ENCODE assay signal across 19 cellular contexts in genomic region chr5:72814864-72815263, GRCh38. TPM values are rescaled to one million over a fixed set of nuclear protein-coding genes. Genes with fewer than 3 reads are reported as not detected.
DNase-seq lines count a peak whose midpoint lies in the region; ATAC-seq and TF ChIP-seq lines count a peak whose summit lies in the region.
"Had no signal": no experiment of that assay in that cellular context is flagged by ENCODE, and none has a peak within 500 bp of the region (broad histone marks: within the 10 kb centered on the region; RNA-seq: fewer than 3 reads in every experiment).

No MANE protein-coding gene starts in this region.

- DNase-seq in IMR-90: no peak
- DNase-seq in mesenchymal stem cell: no peak
- DNase-seq in cerebellar nuclear complex (lab: John Stamatoyannopoulos, UW): no peak
- DNase-seq in NCI-H1930 (lab: John Stamatoyannopoulos, UW): no peak
- DNase-seq: activated CD4-positive, alpha-beta memory T cell treated with anti-CD3 and anti-CD28 coated beads for 36 hours; activated naive CD4-positive, alpha-beta T cell treated with anti-CD3 and anti-CD28 coated beads, Interleukin-2, amount 50 U/mL, for 16 hours; activated T-cell treated with anti-CD3 and anti-CD28 coated beads, Interleukin-2, amount 50 U/mL, for 24 hours; C1 segment of cervical spinal cord; DMS153; head of caudate nucleus; nucleus accumbens; T-cell had no signal

- CTCF ChIA-PET in IMR-90 (lab: Yijun Ruan, JAX): interaction anchor here (1.2 kb wide), 1 partner anchor 204 kb away, joined by 5 read pairs; no protein-coding TSS in a partner anchor

- POLR2A ChIA-PET in IMR-90 (lab: Charles Lee; ENCODE audit: unreplicated experiment): no interaction called here

- H3K9ac ChIP-seq in IMR-90 (ENCODE audit: low read depth, low read length): no peak overlapping the region
- H3K9ac ChIP-seq in mesenchymal stem cell (ENCODE audit: low read length): peak overlapping the region; percentile 97
- peak overlapping the region; percentile 100 for H3K9ac ChIP-seq in skeletal muscle satellite cell (ENCODE audit: low read depth, low read length)

- TF ChIP-seq RAD21 in IMR-90 (IDR thresholded peaks at IDR 0.05; ENCODE audit: low read length): no peak

- H2AK5ac ChIP-seq in IMR-90 (ENCODE audit: low read depth, low read length) (no peak overlapping the region), mesenchymal stem cell (ENCODE audit: low read length, severe bottlenecking) (no peak overlapping the region)

- H3K9me3 ChIP-seq in IMR-90 (ENCODE audit: control insufficient read depth, insufficient read depth, low read length): no peaks in the 10 kb centered on the region
- no peaks in the 10 kb centered on the region for H3K9me3 ChIP-seq in mesenchymal stem cell (ENCODE audit: control insufficient read depth, low read length)
- no peaks in the 10 kb centered on the region for H3K9me3 ChIP-seq in skeletal muscle satellite cell (replicated peaks; ENCODE audit: low read length)

- dilution Hi-C loops in IMR-90 (cut with HindIII; ENCODE audit: low sequenced_read_pairs, unreplicated experiment): no loop called here

- H3K79me1 ChIP-seq in IMR-90 (ENCODE audit: low read depth in 1 of 2, low read length in 2 of 2) (peaks cover 3 to 12% of the 10 kb centered on the region in 2 experiments; a peak in 2 of 4 replicates), mesenchymal stem cell (replicated peaks; ENCODE audit: low read length, poor library complexity, severe bottlenecking) (no peaks in the 10 kb centered on the region)

- H3K18ac ChIP-seq in IMR-90 (ENCODE audit: low read depth, low read length) (no peak overlapping the region), mesenchymal stem cell (ENCODE audit: low read depth in 1 of 2, low read length in 2 of 2) (no peak overlapping the region)

- H3K14ac ChIP-seq in IMR-90 (replicated peaks; ENCODE audit: low read depth, low read length) (no peak overlapping the region), mesenchymal stem cell (ENCODE audit: low read length in 2 of 2) (no peak overlapping the region)

- no TSS peak for BruUV-seq in IMR-90 (replicated peaks; lab: Mats Ljungman, UMichigan)

- H3K4me2 ChIP-seq in IMR-90 (ENCODE audit: low read depth, low read length) (no peak overlapping the region), mesenchymal stem cell (ENCODE audit: low read length, poor library complexity, severe bottlenecking) (no peak overlapping the region), skeletal muscle satellite cell (ENCODE audit: low read length) (peak overlapping the region; percentile 91)

- no peak for TF ChIP-seq POLR2A in IMR-90 (IDR thresholded peaks at IDR 0.05; ENCODE audit: low read depth, low read length)

- ATAC-seq in IMR-90 (ENCODE audit: low read depth) (no peak), GM18511 (IDR thresholded peaks at IDR 0.05; ENCODE audit: unreplicated experiment) (no peak), HG02884 (IDR thresholded peaks at IDR 0.05; ENCODE audit: unreplicated experiment) (no peak)
- ATAC-seq: esophagus mucosa, T-cell had no signal

- peaks cover 13% of the 10 kb centered on the region for H4K20me1 ChIP-seq in IMR-90 (ENCODE audit: insufficient read depth, low read length)

- H2BK12ac ChIP-seq in mesenchymal stem cell (ENCODE audit: low read length in 2 of 2): no peak overlapping the region

- H3K36me3 ChIP-seq in IMR-90 (ENCODE audit: control insufficient read depth, insufficient read depth, low read length) (no peaks in the 10 kb centered on the region), mesenchymal stem cell (ENCODE audit: control insufficient read depth in 1 of 2, insufficient read depth in 2 of 2, low read depth in 1 of 2, low read length in 2 of 2) (no peaks in the 10 kb centered on the region), skeletal muscle satellite cell (ENCODE audit: insufficient read depth, low read length) (peaks cover 3% of the 10 kb centered on the region)
- H3K36me3 ChIP-seq: tibial nerve had no signal

- no peak overlapping the region for H3K27ac ChIP-seq in IMR-90 (ENCODE audit: insufficient read depth, low read length)
- peak overlapping the region; percentile 89 for H3K27ac ChIP-seq in VCaP
- H3K27ac ChIP-seq in mesenchymal stem cell (ENCODE audit: low read length, poor library complexity, severe bottlenecking): no peak overlapping the region
- H3K27ac ChIP-seq: RWPE1 had no signal

- in situ Hi-C loops in IMR-90 (cut with MboI; ENCODE audit: low sequenced_read_pairs): loop anchor here (5.0 to 10.0 kb wide), 2 partner anchors 190 to 448 kb away; no protein-coding TSS in a partner anchor

- peaks cover 5% of the 10 kb centered on the region; the same call in 1 of the 2 replicates for H3K9me1 ChIP-seq in IMR-90 (ENCODE audit: insufficient read depth, low read length)

- H2AFZ ChIP-seq in IMR-90 (replicated peaks; ENCODE audit: low read length, poor library complexity) (no peak overlapping the region), mesenchymal stem cell (ENCODE audit: low read depth, low read length) (no peak overlapping the region)

- no peak overlapping the region for H4K91ac ChIP-seq in IMR-90 (ENCODE audit: insufficient read depth, low read depth, low read length)
- no peak overlapping the region for H4K91ac ChIP-seq in mesenchymal stem cell (ENCODE audit: low read length)

- no CpG with 5 or more reads among the region's 1 CpG for WGBS in IMR-90 (ENCODE audit: extremely low coverage in 2 of 2, insufficient read length in 1 of 2), 2 experiments
- WGBS in mesenchymal stem cell: no CpG with 5 or more reads among the region's 1 CpG

- TF ChIP-seq CTCF in IMR-90 (conservative IDR thresholded peaks at IDR 0.05; ENCODE audit: low read depth, low read length) (no peak), VCaP (conservative IDR thresholded peaks at IDR 0.05) (no peak)

- H4K8ac ChIP-seq in IMR-90 (ENCODE audit: low read depth in 2 of 2, low read length in 2 of 2): no peak overlapping the region
- no peak overlapping the region for H4K8ac ChIP-seq in mesenchymal stem cell (ENCODE audit: low read length)

- H3K4me3 ChIP-seq in IMR-90 (ENCODE audit: insufficient read depth, low read depth, low read length): no peak overlapping the region
- H3K4me3 ChIP-seq in mesenchymal stem cell (ENCODE audit: insufficient read depth in 1 of 2, low read depth in 1 of 2, low read length in 2 of 2): no peak overlapping the region
- H3K4me3 ChIP-seq in skeletal muscle satellite cell (ENCODE audit: low read length): no peak overlapping the region

- H2BK20ac ChIP-seq in IMR-90 (ENCODE audit: low read depth, low read length): no peak overlapping the region

- no peaks in the 10 kb centered on the region for H3K27me3 ChIP-seq in IMR-90 (ENCODE audit: control insufficient read depth, insufficient read depth, low read length)
- H3K27me3 ChIP-seq in mesenchymal stem cell (ENCODE audit: control insufficient read depth in 1 of 2, insufficient read depth in 1 of 2, low read length in 2 of 2): no peaks in the 10 kb centered on the region
- no peaks in the 10 kb centered on the region for H3K27me3 ChIP-seq in skeletal muscle satellite cell (ENCODE audit: control insufficient read depth, insufficient read depth, low read length)
- H3K27me3 ChIP-seq: tibial nerve had no signal

- H4K5ac ChIP-seq in IMR-90 (ENCODE audit: low read depth, low read length): no peak overlapping the region

- H3K4me1 ChIP-seq in IMR-90 (ENCODE audit: control insufficient read depth, insufficient read depth, low read length) (peaks cover 5% of the 10 kb centered on the region; the same call in 1 of the 2 replicates), mesenchymal stem cell (ENCODE audit: control insufficient read depth, insufficient read depth, low read depth, low read length) (no peaks in the 10 kb centered on the region), skeletal muscle satellite cell (ENCODE audit: control insufficient read depth, insufficient read depth, low read length) (peaks cover 20% of the 10 kb centered on the region)

- H2BK5ac ChIP-seq in IMR-90 (ENCODE audit: low read depth, low read length, poor library complexity, severe bottlenecking): no peak overlapping the region
- no peak overlapping the region for H2BK5ac ChIP-seq in mesenchymal stem cell (ENCODE audit: low read depth, low read length, poor library complexity, severe bottlenecking)

- no peak overlapping the region for H2BK120ac ChIP-seq in IMR-90 (ENCODE audit: low read depth, low read length)
- H2BK120ac ChIP-seq in mesenchymal stem cell (ENCODE audit: low read depth, low read length): no peak overlapping the region

- H3K23ac ChIP-seq in IMR-90 (ENCODE audit: low read depth, low read length) (no peak overlapping the region), mesenchymal stem cell (ENCODE audit: low read length in 2 of 2) (no peak overlapping the region)

- H2BK15ac ChIP-seq in IMR-90 (ENCODE audit: low read depth, low read length) (no peak overlapping the region), mesenchymal stem cell (ENCODE audit: low read depth, poor library complexity, severe bottlenecking) (no peak overlapping the region)

- H3K4ac ChIP-seq in IMR-90 (ENCODE audit: low read depth, low read length) (no peak overlapping the region), mesenchymal stem cell (ENCODE audit: low read depth in 1 of 2, low read length in 2 of 2) (no peak overlapping the region)

- intact Hi-C loops in IMR-90 (cut with micrococcal nuclease): no loop called here

- H3K56ac ChIP-seq in IMR-90 (ENCODE audit: extremely low read depth, insufficient read depth, low read length): no peak overlapping the region

- H2AK9ac ChIP-seq in IMR-90 (replicated peaks; ENCODE audit: low read depth, low read length, poor library complexity): no peak overlapping the region

TF ChIP-seq in IMR-90, 13 proteins besides CTCF, POLR2A, EP300 and RAD21:
- peak; percentile 60 for TF ChIP-seq MAFK (IDR thresholded peaks at IDR 0.05; ENCODE audit: low read depth, low read length)
- no peak for TF ChIP-seq FOS (IDR thresholded peaks at IDR 0.05; ENCODE audit: low read depth, low read length)

RNA-seq across cellular contexts. Expression of gene TNPO1, which starts 1.6 kb away (rescaled TPM):
- 400 and 527 TPM in 2 replicates for total RNA-seq in IMR-90 (2012; rRNA removed)
- polyA plus RNA-seq in IMR-90 (2012; rRNA removed): 42.5 and 45.5 TPM in 2 replicates
- 9.4 and 12.8 TPM in 2 replicates for polyA plus RNA-seq in IMR-90 (2012; cell fraction: cytosol; rRNA removed)
- 4.1 and 28.1 TPM in 2 replicates for polyA plus RNA-seq in IMR-90 (2012; cell fraction: nucleus; rRNA removed; ENCODE audit: low replicate concordance)
- 88.3 TPM for polyA plus RNA-seq in mesenchymal stem cell (2013, experiment 1 of 2)
- 88.8 TPM for polyA plus RNA-seq in mesenchymal stem cell (2013, experiment 2 of 2)
- total RNA-seq in skeletal muscle satellite cell (2012; rRNA removed): 229 and 297 TPM in 2 replicates
